ENCODE assay signal across 8 cellular contexts in genomic region chr1:207997486-207998268, GRCh38.
A peak's percentile ranks its signal among the peaks of the same experiment; 100 is the strongest.
DNase-seq lines count a peak whose midpoint lies in the region; ATAC-seq lines count a peak whose summit lies in the region.

No MANE protein-coding gene starts in this region.

- H3K4me3 Mint-ChIP-seq in natural killer cell treated with Interleukin-12 subunit alpha and Interleukin-12 subunit beta and Interleukin-15 and Interleukin-18, amount 100 ng/mL, for 72 hours: no peak overlapping the region

- H3K4me1 Mint-ChIP-seq in natural killer cell treated with Interleukin-12 subunit alpha and Interleukin-12 subunit beta and Interleukin-15 and Interleukin-18, amount 100 ng/mL, for 72 hours (ENCODE audit: low read depth in 2 of 2): no peaks in the 10 kb centered on the region

- H3K27me3 Mint-ChIP-seq in natural killer cell treated with Interleukin-12 subunit alpha and Interleukin-12 subunit beta and Interleukin-15 and Interleukin-18, amount 100 ng/mL, for 72 hours: peaks cover 13 to 22% of the 10 kb centered on the region in 2 donors

- H3K36me3 Mint-ChIP-seq in natural killer cell treated with Interleukin-12 subunit alpha and Interleukin-12 subunit beta and Interleukin-15 and Interleukin-18, amount 100 ng/mL, for 72 hours: no peaks in the 10 kb centered on the region

- H3K27ac Mint-ChIP-seq in natural killer cell treated with Interleukin-12 subunit alpha and Interleukin-12 subunit beta and Interleukin-15 and Interleukin-18, amount 100 ng/mL, for 72 hours: no peak overlapping the region

- no peaks in the 10 kb centered on the region for H3K9me3 Mint-ChIP-seq in natural killer cell treated with Interleukin-12 subunit alpha and Interleukin-12 subunit beta and Interleukin-15 and Interleukin-18, amount 100 ng/mL, for 72 hours

- DNase-seq in NK-92 treated with Interleukin-12 subunit alpha and Interleukin-12 subunit beta, amount 100 ng/mL, for 24 hours (lab: John Stamatoyannopoulos, UW): peak; percentile 9
- DNase-seq in NK-92 (lab: John Stamatoyannopoulos, UW; ENCODE audit: unreplicated experiment): no peak
- peak; percentile 18 to 43 for DNase-seq in NOMO-1 (lab: John Stamatoyannopoulos, UW; ENCODE audit: unreplicated experiment in 2 of 2)
- peak; percentile 45 for DNase-seq in activated T-cell treated with anti-CD3 and anti-CD28 coated beads for 24 hours (ENCODE audit: low read depth)
- DNase-seq in fibroblast of gingiva (ENCODE audit: low read depth): peak; percentile 59
- no peak for DNase-seq in natural killer cell treated with Interleukin-12 subunit alpha and Interleukin-12 subunit beta and Interleukin-15 and Interleukin-18, amount 100 ng/mL, for 72 hours (ENCODE audit: low spot score)
- peak; percentile 82 for DNase-seq in superior temporal gyrus (ENCODE audit: extremely low spot score)

- ATAC-seq in HG03469 (IDR thresholded peaks at IDR 0.05; ENCODE audit: unreplicated experiment): peak; percentile 44
- peak; percentile 67 to 76 for ATAC-seq in natural killer cell treated with Interleukin-12 subunit alpha and Interleukin-12 subunit beta and Interleukin-15 and Interleukin-18, amount 100 ng/mL, for 72 hours

Comparison
In these comparisons a context has a peak if more than half of its experiments do, and no peak if none do; other contexts are left out.
1. DNase-seq: peak in NK-92 treated with Interleukin-12 subunit alpha and Interleukin-12 subunit beta, amount 100 ng/mL, for 24 hours (single experiment), NOMO-1 (2 of 2), activated T-cell treated with anti-CD3 and anti-CD28 coated beads for 24 hours (single experiment), fibroblast of gingiva (single experiment) and superior temporal gyrus (single experiment); none in NK-92 (single experiment) and natural killer cell treated with Interleukin-12 subunit alpha and Interleukin-12 subunit beta and Interleukin-15 and Interleukin-18, amount 100 ng/mL, for 72 hours (single experiment).